Comparison of ENCODE assay signal across 13 cellular contexts in the genomic region with DNA sequence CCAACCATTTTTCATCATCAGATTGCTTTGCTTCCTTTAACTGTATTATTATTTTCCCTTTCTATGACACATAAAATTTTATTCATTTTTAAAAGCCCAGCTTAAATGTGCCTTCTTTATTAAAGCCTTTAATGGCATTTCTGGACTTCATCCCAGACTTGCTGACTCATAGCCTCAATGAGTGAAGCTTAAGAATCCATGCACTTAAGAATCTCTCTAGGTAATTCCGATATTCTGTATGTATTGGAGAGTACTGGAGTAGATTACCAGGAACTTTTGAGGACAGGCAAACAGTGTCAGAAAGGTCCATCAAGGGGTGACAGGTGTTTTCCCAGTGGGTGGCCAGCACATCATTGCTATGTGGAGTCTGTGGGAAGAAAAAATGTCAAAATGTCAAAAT.
DNase-seq lines count a peak whose midpoint lies in the region; ATAC-seq, FAIRE-seq and TF ChIP-seq lines count a peak whose summit lies in the region.
"Had no signal": no experiment of that assay in that cellular context is flagged by ENCODE, and none has a peak within 500 bp of the region (broad histone marks: within the 10 kb centered on the region; RNA-seq: fewer than 3 reads in every experiment).

No MANE protein-coding gene starts in this region.

- TF ChIP-seq CTCF in SK-N-SH (IDR thresholded peaks at IDR 0.05) (no peak), foreskin fibroblast (IDR thresholded peaks at IDR 0.05; ENCODE audit: low read depth, low read length) (no peak), tibial nerve (IDR thresholded peaks at IDR 0.05) (no peak), esophagus squamous epithelium (IDR thresholded peaks at IDR 0.05) (no peak)

- peak overlapping the region; percentile 69 to 80; a peak in 3 of 4 replicates for H3K27ac ChIP-seq in SK-N-SH (ENCODE audit: low read depth in 2 of 2, low read length in 1 of 2)
- H3K27ac ChIP-seq in tibial nerve: no peak overlapping the region
- no peak overlapping the region for H3K27ac ChIP-seq in esophagus squamous epithelium
- H3K27ac ChIP-seq: BLaER1 treated with 17β-estradiol and CSF1 and Interleukin-3, amounts not matched to agents 10 nM and 100 nM; right atrium auricular region had no signal

- H3K4me3 Mint-ChIP-seq in T-cell: no peak overlapping the region
- H3K4me3 Mint-ChIP-seq: IgD-negative memory B cell had no signal

- H3K36me3 ChIP-seq in SK-N-SH (replicated peaks in 1 of 2; ENCODE audit: control insufficient read depth in 1 of 2, insufficient read depth in 2 of 2, low read length in 1 of 2) (no peaks in the 10 kb centered on the region), tibial nerve (no peaks in the 10 kb centered on the region), esophagus squamous epithelium (no peaks in the 10 kb centered on the region)
- H3K36me3 ChIP-seq: BLaER1 treated with 17β-estradiol and CSF1 and Interleukin-3, amounts not matched to agents 10 nM and 100 nM; right atrium auricular region had no signal

- intact Hi-C loops in esophagus squamous epithelium (cut with DNase I): no loop called here

- no peaks in the 10 kb centered on the region for H3K9me3 Mint-ChIP-seq in T-cell
- H3K9me3 Mint-ChIP-seq: IgD-negative memory B cell had no signal

- H3K9me3 ChIP-seq in SK-N-SH (no peaks in the 10 kb centered on the region), tibial nerve (no peaks in the 10 kb centered on the region), esophagus squamous epithelium (no peaks in the 10 kb centered on the region)
- H3K9me3 ChIP-seq: BLaER1 treated with 17β-estradiol and CSF1 and Interleukin-3, amounts not matched to agents 10 nM and 100 nM; right atrium auricular region had no signal

- no peak overlapping the region for H3K27ac Mint-ChIP-seq in T-cell
- H3K27ac Mint-ChIP-seq: IgD-negative memory B cell had no signal

- H3K27me3 Mint-ChIP-seq in T-cell: no peaks in the 10 kb centered on the region
- H3K27me3 Mint-ChIP-seq: IgD-negative memory B cell had no signal

- H3K36me3 Mint-ChIP-seq in T-cell: no peaks in the 10 kb centered on the region
- H3K36me3 Mint-ChIP-seq: IgD-negative memory B cell had no signal

- H3K4me2 ChIP-seq in SK-N-SH: peak overlapping the region; percentile 45; the same call in 1 of the 2 replicates
- H3K4me2 ChIP-seq: BLaER1 treated with 17β-estradiol and CSF1 and Interleukin-3, amounts not matched to agents 10 nM and 100 nM had no signal

- DNase-seq in A172 (ENCODE audit: low spot score) (peak; percentile 89), H54 (ENCODE audit: insufficient read length, low spot score) (no peak), SK-N-SH (no peak), foreskin fibroblast (peak; percentile 91 to 96), T-cell (no peak), tibial nerve (ENCODE audit: low spot score in 2 of 2) (no peak), T-helper 2 cell (no peak), esophagus squamous epithelium (lab: John Stamatoyannopoulos, UW) (no peak)
- DNase-seq: left cardiac atrium had no signal

- no peaks in the 10 kb centered on the region for H3K4me1 Mint-ChIP-seq in T-cell
- H3K4me1 Mint-ChIP-seq: IgD-negative memory B cell had no signal

- no peak overlapping the region for H2AFZ ChIP-seq in SK-N-SH (ENCODE audit: low read depth)

- no peaks in the 10 kb centered on the region for H3K9me2 ChIP-seq in SK-N-SH

- TF ChIP-seq EP300 in SK-N-SH (IDR thresholded peaks at IDR 0.05; ENCODE audit: borderline replicate concordance in 1 of 2, low read depth in 1 of 2, low read length in 1 of 2) (peak; percentile 31 to 97; a peak in 2 of 4 replicates), tibial nerve (IDR thresholded peaks at IDR 0.05) (no peak)

- H3K27me3 ChIP-seq in SK-N-SH (ENCODE audit: insufficient read depth) (no peaks in the 10 kb centered on the region), tibial nerve (no peaks in the 10 kb centered on the region), esophagus squamous epithelium (no peaks in the 10 kb centered on the region)
- H3K27me3 ChIP-seq: BLaER1 treated with 17β-estradiol and CSF1 and Interleukin-3, amounts not matched to agents 10 nM and 100 nM; right atrium auricular region had no signal

- peak; percentile 91 for FAIRE-seq in H54 (lab: Jason Lieb, UNC)

- H3K4me1 ChIP-seq in SK-N-SH (ENCODE audit: control insufficient read depth in 1 of 2, insufficient read depth in 2 of 2, low read depth in 1 of 2, low read length in 1 of 2) (peaks cover 2 to 28% of the 10 kb centered on the region in 2 experiments; a peak in 2 of 4 replicates), tibial nerve (peaks cover 0 to 5% (median 0%) of the 10 kb centered on the region in 4 donors), esophagus squamous epithelium (peaks cover 0 to 25% (median 2%) of the 10 kb centered on the region in 3 donors)
- H3K4me1 ChIP-seq: right atrium auricular region had no signal

- 0% methylated on average over 1 of the region's 1 CpG for WGBS in SK-N-SH (ENCODE audit: low lambda C conversion rate)
- WGBS in tibial nerve, 2 donors: 10 to 21% methylated on average over 1 of the region's 1 CpG
- WGBS in esophagus squamous epithelium, 2 donors: 20 to 33% methylated on average over 1 of the region's 1 CpG

- no peak overlapping the region for H3K9ac ChIP-seq in SK-N-SH
- H3K9ac ChIP-seq: BLaER1 treated with 17β-estradiol and CSF1 and Interleukin-3, amounts not matched to agents 10 nM and 100 nM had no signal

- POLR2A ChIA-PET in SK-N-SH (lab: Yijun Ruan, JAX) (no interaction called here), T-cell (lab: Charles Lee) (no interaction called here)

- no peak for TF ChIP-seq POLR2A in H54 (IDR thresholded peaks at IDR 0.05; ENCODE audit: low read depth, low read length)
- no peak for TF ChIP-seq POLR2A in tibial nerve (IDR thresholded peaks at IDR 0.05)
- no peak for TF ChIP-seq POLR2A in esophagus squamous epithelium (IDR thresholded peaks at IDR 0.05)

- no peak for TF ChIP-seq RAD21 in SK-N-SH (IDR thresholded peaks at IDR 0.05; ENCODE audit: low read length)

- CTCF ChIA-PET in SK-N-SH (lab: Yijun Ruan, JAX) (no interaction called here), T-cell (lab: Charles Lee) (no interaction called here)

- H3K79me2 ChIP-seq in SK-N-SH (ENCODE audit: insufficient read depth): no peaks in the 10 kb centered on the region

- ATAC-seq in T-cell (replicated peaks in 1 of 4): no peak
- ATAC-seq: Panc1 had no signal

- H3K4me3 ChIP-seq in SK-N-SH (ENCODE audit: low read depth in 2 of 2, low read length in 1 of 2) (no peak overlapping the region), foreskin fibroblast (ENCODE audit: low read depth in 1 of 2, low read length in 2 of 2) (no peak overlapping the region), tibial nerve (no peak overlapping the region), esophagus squamous epithelium (no peak overlapping the region)
- H3K4me3 ChIP-seq: BLaER1 treated with 17β-estradiol and CSF1 and Interleukin-3, amounts not matched to agents 10 nM and 100 nM; right atrium auricular region had no signal

- peaks cover 25% of the 10 kb centered on the region for H3F3A ChIP-seq in SK-N-SH (replicated peaks; ENCODE audit: insufficient read depth)

- H4K20me1 ChIP-seq in SK-N-SH (ENCODE audit: insufficient read depth): no peaks in the 10 kb centered on the region
- H4K20me1 ChIP-seq: BLaER1 treated with 17β-estradiol and CSF1 and Interleukin-3, amounts not matched to agents 10 nM and 100 nM had no signal

TF ChIP-seq in SK-N-SH, 30 proteins besides CTCF, POLR2A, EP300 and RAD21 (continues in another document):
- TF ChIP-seq TCF12 (IDR thresholded peaks at IDR 0.05) (peak; percentile 93), MEF2A (IDR thresholded peaks at IDR 0.05; ENCODE audit: borderline replicate concordance, low read depth) (peak; percentile 56; the same call in 1 of the 2 replicates), NFIC (IDR thresholded peaks at IDR 0.05; ENCODE audit: borderline replicate concordance) (peak; percentile 98), TAF1 (IDR thresholded peaks at IDR 0.05; ENCODE audit: borderline replicate concordance, low read depth, low read length) (no peak), FOXJ3 (CRISPR knock-in tag; IDR thresholded peaks at IDR 0.05) (no peak), GABPA (IDR thresholded peaks at IDR 0.05; ENCODE audit: low read depth) (no peak), JUND (IDR thresholded peaks at IDR 0.05) (peak; percentile 96), CHD2 (IDR thresholded peaks at IDR 0.05; ENCODE audit: low read length, partially characterized antibody) (no peak), FOXM1 (IDR thresholded peaks at IDR 0.05; ENCODE audit: low read depth) (peak; percentile 92), POLR2AphosphoS5 (IDR thresholded peaks at IDR 0.05; ENCODE audit: low read depth, low read length) (peak; percentile 54; the same call in 1 of the 2 replicates), FOSL2 (IDR thresholded peaks at IDR 0.05; ENCODE audit: borderline replicate concordance, low read depth) (peak; percentile 95), RFX5 (IDR thresholded peaks at IDR 0.05; ENCODE audit: low read length) (no peak), NRF1 (IDR thresholded peaks at IDR 0.05; ENCODE audit: low read depth, low read length) (no peak), RXRA (IDR thresholded peaks at IDR 0.05; ENCODE audit: borderline replicate concordance, low read depth) (peak; percentile 81)
- TF ChIP-seq, protein P1, sequence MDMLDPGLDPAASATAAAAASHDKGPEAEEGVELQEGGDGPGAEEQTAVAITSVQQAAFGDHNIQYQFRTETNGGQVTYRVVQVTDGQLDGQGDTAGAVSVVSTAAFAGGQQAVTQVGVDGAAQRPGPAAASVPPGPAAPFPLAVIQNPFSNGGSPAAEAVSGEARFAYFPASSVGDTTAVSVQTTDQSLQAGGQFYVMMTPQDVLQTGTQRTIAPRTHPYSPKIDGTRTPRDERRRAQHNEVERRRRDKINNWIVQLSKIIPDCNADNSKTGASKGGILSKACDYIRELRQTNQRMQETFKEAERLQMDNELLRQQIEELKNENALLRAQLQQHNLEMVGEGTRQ (IDR thresholded peaks at IDR 0.05; ENCODE audit: borderline replicate concordance, low read depth, low read length): no peak
- TF ChIP-seq, protein P2, sequence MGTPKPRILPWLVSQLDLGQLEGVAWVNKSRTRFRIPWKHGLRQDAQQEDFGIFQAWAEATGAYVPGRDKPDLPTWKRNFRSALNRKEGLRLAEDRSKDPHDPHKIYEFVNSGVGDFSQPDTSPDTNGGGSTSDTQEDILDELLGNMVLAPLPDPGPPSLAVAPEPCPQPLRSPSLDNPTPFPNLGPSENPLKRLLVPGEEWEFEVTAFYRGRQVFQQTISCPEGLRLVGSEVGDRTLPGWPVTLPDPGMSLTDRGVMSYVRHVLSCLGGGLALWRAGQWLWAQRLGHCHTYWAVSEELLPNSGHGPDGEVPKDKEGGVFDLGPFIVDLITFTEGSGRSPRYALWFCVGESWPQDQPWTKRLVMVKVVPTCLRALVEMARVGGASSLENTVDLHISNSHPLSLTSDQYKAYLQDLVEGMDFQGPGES (IDR thresholded peaks at IDR 0.05; ENCODE audit: low read depth, low read length): no peak
- TF ChIP-seq, protein P3, sequence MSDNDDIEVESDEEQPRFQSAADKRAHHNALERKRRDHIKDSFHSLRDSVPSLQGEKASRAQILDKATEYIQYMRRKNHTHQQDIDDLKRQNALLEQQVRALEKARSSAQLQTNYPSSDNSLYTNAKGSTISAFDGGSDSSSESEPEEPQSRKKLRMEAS (IDR thresholded peaks at IDR 0.05; ENCODE audit: low read depth): peak; percentile 28; the same call in 1 of the 2 replicates

Comparison
In these comparisons a context has a peak if more than half of its experiments do, and no peak if none do; other contexts are left out.
1. DNase-seq: peak in A172 (single experiment) and foreskin fibroblast (2 of 2); none in H54 (single experiment), SK-N-SH (single experiment), T-cell (0 of 34), tibial nerve (0 of 2), T-helper 2 cell (0 of 5) and esophagus squamous epithelium (single experiment).
2. H3K27ac ChIP-seq: peak in SK-N-SH (2 of 2); none in tibial nerve (0 of 4) and esophagus squamous epithelium (0 of 4).